In genomic region chr9:121272401-121272948, GRCh38 we compare ENCODE assay signal across 12 cellular contexts. TPM values are rescaled to one million over a fixed set of nuclear protein-coding genes. Genes with fewer than 3 reads are reported as not detected.
DNase-seq lines count a peak whose midpoint lies in the region; ATAC-seq and TF ChIP-seq lines count a peak whose summit lies in the region.
"Had no signal": no experiment of that assay in that cellular context is flagged by ENCODE, and none has a peak within 500 bp of the region (broad histone marks: within the 10 kb centered on the region; RNA-seq: fewer than 3 reads in every experiment).

No MANE protein-coding gene starts in this region.

- H3K9ac ChIP-seq in muscle layer of colon (ENCODE audit: low read length): peak overlapping the region; percentile 85

- H3K27me3 ChIP-seq in HL-60 (ENCODE audit: insufficient read depth, poor library complexity, severe bottlenecking) (no peaks in the 10 kb centered on the region), muscle layer of colon (ENCODE audit: control insufficient read depth in 1 of 2, insufficient read depth in 2 of 2, low read length in 2 of 2) (no peaks in the 10 kb centered on the region)
- H3K27me3 ChIP-seq: adrenal gland had no signal

- peaks cover 82% of the 10 kb centered on the region for H3K4me1 ChIP-seq in muscle layer of colon (ENCODE audit: insufficient read depth, low read length)

- H3K27ac Mint-ChIP-seq in T-helper 17 cell: no peak overlapping the region
- H3K27ac Mint-ChIP-seq: CD8-positive, alpha-beta T cell had no signal

- H3K4me3 Mint-ChIP-seq in T-helper 17 cell: no peak overlapping the region
- H3K4me3 Mint-ChIP-seq: CD8-positive, alpha-beta T cell had no signal

- DNase-seq in HL-60 (ENCODE audit: low read depth in 1 of 2, low spot score in 1 of 2): no peak
- no peak for DNase-seq in caudate nucleus (lab: John Stamatoyannopoulos, UW)
- no peak for DNase-seq in substantia nigra (lab: John Stamatoyannopoulos, UW)
- DNase-seq in HT-29 (ENCODE audit: low spot score): no peak
- no peak for DNase-seq in MV-4-11 (lab: John Stamatoyannopoulos, UW)
- no peak for DNase-seq in stimulated activated CD8-positive, alpha-beta memory T cell treated with anti-CD3 and anti-CD28 coated beads, Interleukin-4, amount 100 ng/mL, for 48 hours
- DNase-seq in T-helper 17 cell: no peak
- DNase-seq: adrenal gland; CD8-positive, alpha-beta T cell; NCI-H345 had no signal

- no peak for TF ChIP-seq CTCF in HL-60 (IDR thresholded peaks at IDR 0.05; ENCODE audit: insufficient read depth, low read length)

- H3K36me3 Mint-ChIP-seq in T-helper 17 cell (ENCODE audit: low read depth): no peaks in the 10 kb centered on the region
- H3K36me3 Mint-ChIP-seq: CD8-positive, alpha-beta T cell; mesothelial cell of epicardium had no signal

- peaks cover 10% of the 10 kb centered on the region for H3K27me3 Mint-ChIP-seq in T-helper 17 cell

- H3K27ac ChIP-seq in HL-60 (replicated peaks) (peak overlapping the region; percentile 83), caudate nucleus (ENCODE audit: low read depth, low read length) (peak overlapping the region; percentile 79), muscle layer of colon (ENCODE audit: low read depth, low read length) (peak overlapping the region; percentile 96), substantia nigra (ENCODE audit: low read depth, low read length, poor library complexity, severe bottlenecking) (peak overlapping the region; percentile 98)

- H3K36me3 ChIP-seq in muscle layer of colon (ENCODE audit: insufficient read depth, low read length): no peaks in the 10 kb centered on the region
- H3K36me3 ChIP-seq: adrenal gland had no signal

- ATAC-seq in T-helper 17 cell: no peak
- ATAC-seq: CD8-positive, alpha-beta T cell had no signal

- H3K9me3 ChIP-seq in muscle layer of colon (ENCODE audit: low read length) (no peaks in the 10 kb centered on the region), T-helper 17 cell (ENCODE audit: control insufficient read depth, low read length, poor library complexity, severe bottlenecking) (no peaks in the 10 kb centered on the region)
- H3K9me3 ChIP-seq: adrenal gland had no signal

- H3K4me1 Mint-ChIP-seq in T-helper 17 cell: peaks cover 12% of the 10 kb centered on the region

- H3K4me3 ChIP-seq in HL-60 (replicated peaks; ENCODE audit: insufficient read depth, low read length): no peak overlapping the region
- peak overlapping the region in 1 of 2 donors; percentile 14 for H3K4me3 ChIP-seq in muscle layer of colon (ENCODE audit: low read depth in 1 of 2, low read length in 2 of 2)

RNA-seq across cellular contexts. Expression of gene GSN, which starts 4.5 kb away (rescaled TPM):
- total RNA-seq in HT-29 (2014; rRNA removed; shearing (Covaris generic)): 270 and 283 TPM in 2 replicates
- total RNA-seq in T-helper 17 cell: 10 to 100 TPM in 1 of 2 donors, 1 to 10 TPM in 1; 5.4 to 29.6 TPM
